In the genomic region with DNA sequence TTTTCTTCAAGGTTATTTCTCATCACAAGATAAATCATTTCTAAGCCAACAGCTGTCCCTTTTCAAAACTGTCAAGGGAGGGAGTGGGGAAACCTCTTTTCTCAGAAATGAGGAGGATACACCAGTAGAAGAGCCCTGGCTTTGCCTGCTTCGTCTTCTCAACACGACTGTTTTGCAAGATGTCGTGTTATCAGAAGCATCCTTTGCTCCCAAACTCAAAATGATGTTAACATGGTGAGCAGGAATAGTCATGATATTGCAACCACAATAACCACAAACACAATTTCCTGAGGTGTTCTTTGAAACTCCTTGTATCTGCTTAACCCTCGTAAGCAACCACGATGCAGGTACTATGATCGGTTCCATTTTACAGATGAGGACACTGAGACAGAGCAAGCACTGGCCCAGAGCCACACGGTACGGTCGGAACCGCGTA, we compare ENCODE assay signal across 11 cellular contexts.
DNase-seq lines count a peak whose midpoint lies in the region; ATAC-seq and TF ChIP-seq lines count a peak whose summit lies in the region.
"Had no signal": no experiment of that assay in that cellular context is flagged by ENCODE, and none has a peak within 500 bp of the region (broad histone marks: within the 10 kb centered on the region; RNA-seq: fewer than 3 reads in every experiment).

No MANE protein-coding gene starts in this region.

- H3K36me3 Mint-ChIP-seq in T-cell: peaks cover 4% of the 10 kb centered on the region

- intact Hi-C loops in psoas muscle (cut with DNase I): no loop called here

- H3K79me2 ChIP-seq in GM23248 (ENCODE audit: insufficient read depth): no peaks in the 10 kb centered on the region; the same call in 1 of the 2 replicates

- DNase-seq in GM23248 (peak; percentile 14), T-cell (no peak), fibroblast of mammary gland (ENCODE audit: low read depth) (peak; percentile 30), psoas muscle (no peak), NCI-H1417 (lab: John Stamatoyannopoulos, UW) (no peak), NCI-H2107 treated with DMSO at 0.1 percent for 48 hours (lab: John Stamatoyannopoulos, UW; ENCODE audit: unreplicated experiment) (no peak)
- no peak for DNase-seq in stimulated activated naive CD4-positive, alpha-beta T cell treated with Interleukin-2 at 50 U/mL for 16 hours (lab: John Stamatoyannopoulos, UW)
- DNase-seq: activated T-cell treated with anti-CD3 and anti-CD28 coated beads, Interleukin-2, amount 50 U/mL, for 1 hour; mammary epithelial cell; NCI-H1436; NK-92 treated with Interleukin-12 subunit alpha and Interleukin-12 subunit beta, amount 100 ng/mL, for 24 hours had no signal

- ATAC-seq in T-cell (replicated peaks in 1 of 4) (peak in 2 of 4 experiments; percentile 35), psoas muscle (peak in 1 of 4 donors; percentile 15)

- no peaks in the 10 kb centered on the region for H3K27me3 Mint-ChIP-seq in T-cell

- no peaks in the 10 kb centered on the region for H3K9me3 Mint-ChIP-seq in T-cell

- POLR2A ChIA-PET in T-cell (lab: Charles Lee): no interaction called here

- peak overlapping the region; percentile 75 for H3K27ac ChIP-seq in GM23248
- peak overlapping the region; percentile 61 for H3K27ac ChIP-seq in psoas muscle

- H4K20me1 ChIP-seq in GM23248 (ENCODE audit: insufficient read depth): no peaks in the 10 kb centered on the region

- no peaks in the 10 kb centered on the region for H3K36me3 ChIP-seq in GM23248 (ENCODE audit: low read depth)
- no peaks in the 10 kb centered on the region for H3K36me3 ChIP-seq in psoas muscle (ENCODE audit: insufficient read depth in 1 of 2, low read depth in 1 of 2)

- no peaks in the 10 kb centered on the region for H3K27me3 ChIP-seq in GM23248 (replicated peaks; ENCODE audit: insufficient read depth)
- no peaks in the 10 kb centered on the region for H3K27me3 ChIP-seq in psoas muscle (ENCODE audit: insufficient read depth in 3 of 3, low read length in 2 of 3)

- peak overlapping the region in 1 of 2 donors; percentile 64 for H3K27ac Mint-ChIP-seq in T-cell

- H3K9me2 ChIP-seq in GM23248 (ENCODE audit: insufficient read depth): no peaks in the 10 kb centered on the region

- H3K4me3 Mint-ChIP-seq in T-cell: peak overlapping the region in 2 of 3 donors; percentile 25 to 48

- peaks cover 12% of the 10 kb centered on the region for H3K4me1 ChIP-seq in GM23248 (ENCODE audit: insufficient read depth)
- H3K4me1 ChIP-seq in psoas muscle: peaks cover 20% of the 10 kb centered on the region

- H3K4me3 ChIP-seq in GM23248 (no peak overlapping the region), fibroblast of mammary gland (ENCODE audit: control insufficient read depth, low read depth, low read length) (no peak overlapping the region), psoas muscle (no peak overlapping the region)

- CTCF ChIA-PET in T-cell (lab: Charles Lee): no interaction called here

- no peaks in the 10 kb centered on the region for H3F3A ChIP-seq in GM23248 (ENCODE audit: insufficient read depth)

- H3K9ac ChIP-seq in GM23248: peak overlapping the region; percentile 69; the same call in 1 of the 2 replicates

- H3K9me3 ChIP-seq in GM23248 (ENCODE audit: low read depth) (no peaks in the 10 kb centered on the region), psoas muscle (no peaks in the 10 kb centered on the region)

- H3K4me1 Mint-ChIP-seq in T-cell: peaks cover 18 to 21% (median 19%) of the 10 kb centered on the region in 3 donors

- no peak for TF ChIP-seq CTCF in fibroblast of mammary gland (conservative IDR thresholded peaks at IDR 0.05; ENCODE audit: control insufficient read depth, insufficient read depth, low read depth, low read length)
- no peak for TF ChIP-seq CTCF in psoas muscle (IDR thresholded peaks at IDR 0.05)

- 84 to 85% methylated on average over 11 of the region's 11 CpGs for WGBS in GM23248 (ENCODE audit: low coverage in 1 of 2, low lambda C conversion rate in 2 of 2, missing lambda C conversion rate in 2 of 2), 2 experiments
- WGBS in psoas muscle, 3 donors: 69 to 81% (median 80%) methylated on average over 11 of the region's 11 CpGs

- peak overlapping the region; percentile 35; the same call in 1 of the 2 replicates for H2AFZ ChIP-seq in GM23248

- in situ Hi-C loops in GM23248 (cut with MboI): no loop called here

- peak overlapping the region; percentile 51 for H3K4me2 ChIP-seq in GM23248 (ENCODE audit: unreplicated experiment)

Comparison
In these comparisons a context has a peak if more than half of its experiments do, and no peak if none do; other contexts are left out.
1. DNase-seq: peak in GM23248 (single experiment) and fibroblast of mammary gland (single experiment); none in T-cell (0 of 34), psoas muscle (0 of 2), NCI-H1417 (0 of 3), stimulated activated naive CD4-positive, alpha-beta T cell treated with Interleukin-2 at 50 U/mL for 16 hours (single experiment) and NCI-H2107 treated with DMSO at 0.1 percent for 48 hours (single experiment).